1 cellular context compared by ENCODE assay signal in genomic region chr17:41782142-41782541, GRCh38.
TF ChIP-seq lines count a peak whose summit lies in the region.

No MANE protein-coding gene starts in this region.

TF ChIP-seq in GM12891, 5 proteins besides CTCF, POLR2A, EP300 and RAD21:
- TF ChIP-seq SPI1 (IDR thresholded peaks at IDR 0.05; ENCODE audit: low read depth, low read length) (no peak), PAX5 (IDR thresholded peaks at IDR 0.05; ENCODE audit: insufficient read depth, low read length, severe bottlenecking) (no peak), POU2F2 (IDR thresholded peaks at IDR 0.05; ENCODE audit: low read depth, low read length) (no peak), TAF1 (IDR thresholded peaks at IDR 0.05; ENCODE audit: low read depth, low read length) (no peak), POLR2AphosphoS5 (IDR thresholded peaks at IDR 0.05; ENCODE audit: low read depth, low read length) (no peak)
